ENCODE assay signal across 13 cellular contexts in genomic region chr9:88605500-88606172, GRCh38.
DNase-seq lines count a peak whose midpoint lies in the region; ATAC-seq, FAIRE-seq and TF ChIP-seq lines count a peak whose summit lies in the region.
"Had no signal": no experiment of that assay in that cellular context is flagged by ENCODE, and none has a peak within 500 bp of the region (broad histone marks: within the 10 kb centered on the region; RNA-seq: fewer than 3 reads in every experiment).

No MANE protein-coding gene starts in this region.

- H3K4me3 Mint-ChIP-seq in astrocyte (ENCODE audit: unreplicated experiment), result no peak overlapping the region
- H3K4me3 Mint-ChIP-seq in effector memory CD8-positive, alpha-beta T cell, result no peak overlapping the region
- no peak overlapping the region for H3K4me3 Mint-ChIP-seq in CD8-positive, alpha-beta T cell
- H3K4me3 Mint-ChIP-seq: activated CD4-positive, alpha-beta T cell treated with anti-CD3 and anti-CD28 coated beads, Interleukin-2, amount 10 ng/mL, durations not matched to agents 7 days and 5 days; dendritic cell treated with granulocyte-macrophage colony-stimulating factor and Interleukin-4, amounts not matched to agents 40 ng/mL and 50 ng/mL, for 4 days had no signal

- ATAC-seq in left cardiac atrium (peak; percentile 64 to 86), gastrocnemius medialis (peak; percentile 75 to 83)
- ATAC-seq in effector memory CD8-positive, alpha-beta T cell (replicated peaks), result no peak
- ATAC-seq in CD8-positive, alpha-beta T cell, result no peak

- no peaks in the 10 kb centered on the region for H3K9me3 ChIP-seq in astrocyte (ENCODE audit: insufficient read depth, low read depth, low read length)
- no peaks in the 10 kb centered on the region for H3K9me3 ChIP-seq in gastrocnemius medialis
- no peaks in the 10 kb centered on the region for H3K9me3 ChIP-seq in CD8-positive, alpha-beta T cell (ENCODE audit: low read length)

- DNase-seq in COLO829 (ENCODE audit: low spot score) (peak; percentile 63), astrocyte (ENCODE audit: low read depth) (peak; percentile 32), left cardiac atrium (no peak), gastrocnemius medialis (no peak), NCI-H524 (lab: John Stamatoyannopoulos, UW) (no peak), activated gamma-delta T cell (lab: John Stamatoyannopoulos, UW) (no peak)
- no peak for DNase-seq in effector memory CD8-positive, alpha-beta T cell
- no peak for DNase-seq in CD8-positive, alpha-beta T cell
- DNase-seq: activated CD4-positive, alpha-beta T cell treated with anti-CD3 and anti-CD28 coated beads, Interleukin-2, amount 10 ng/mL, durations not matched to agents 7 days and 5 days; activated naive CD4-positive, alpha-beta T cell treated with Interleukin-2 at 50 U/mL for 16 hours; hypothalamus; NCI-H146 had no signal

- H2AFZ ChIP-seq in astrocyte (ENCODE audit: low read depth, low read length), result no peak overlapping the region

- no peak for TF ChIP-seq CTCF in astrocyte (IDR thresholded peaks at IDR 0.05; ENCODE audit: insufficient read depth, low read depth, low read length)
- TF ChIP-seq CTCF in gastrocnemius medialis (IDR thresholded peaks at IDR 0.05 in 4 of 5, conservative IDR thresholded peaks at IDR 0.05 in 1 of 5), result no peak
- TF ChIP-seq CTCF in CD8-positive, alpha-beta T cell (IDR thresholded peaks at IDR 0.05), result no peak

- no peaks in the 10 kb centered on the region for H4K20me1 ChIP-seq in astrocyte (ENCODE audit: insufficient read depth, low read length)

- peaks cover 12% of the 10 kb centered on the region for H3K27me3 Mint-ChIP-seq in astrocyte (ENCODE audit: low read depth, unreplicated experiment)
- peaks cover 7 to 11% of the 10 kb centered on the region in 2 donors for H3K27me3 Mint-ChIP-seq in effector memory CD8-positive, alpha-beta T cell
- H3K27me3 Mint-ChIP-seq in CD8-positive, alpha-beta T cell (ENCODE audit: low read depth), result peaks cover 2% of the 10 kb centered on the region
- H3K27me3 Mint-ChIP-seq: dendritic cell treated with granulocyte-macrophage colony-stimulating factor and Interleukin-4, amounts not matched to agents 40 ng/mL and 50 ng/mL, for 4 days had no signal

- in situ Hi-C loops in gastrocnemius medialis (cut with MboI; ENCODE audit: low sequenced_read_pairs in 4 of 4), result no loop called here

- peak; percentile 49 for FAIRE-seq in astrocyte (lab: Jason Lieb, UNC)

- H3K9ac ChIP-seq in astrocyte (ENCODE audit: low read length), result no peak overlapping the region

- no peak overlapping the region for H3K4me3 ChIP-seq in astrocyte (ENCODE audit: insufficient read depth, low read depth, low read length)
- no peak overlapping the region for H3K4me3 ChIP-seq in gastrocnemius medialis
- no peak overlapping the region for H3K4me3 ChIP-seq in CD8-positive, alpha-beta T cell (ENCODE audit: low read depth, low read length)

- no peaks in the 10 kb centered on the region for H3K36me3 Mint-ChIP-seq in astrocyte (ENCODE audit: low read depth, unreplicated experiment)
- H3K36me3 Mint-ChIP-seq in effector memory CD8-positive, alpha-beta T cell (ENCODE audit: insufficient read depth), result no peaks in the 10 kb centered on the region
- no peaks in the 10 kb centered on the region for H3K36me3 Mint-ChIP-seq in CD8-positive, alpha-beta T cell

- POLR2A ChIA-PET in CD8-positive, alpha-beta T cell (lab: Charles Lee), result no interaction called here

- H3K27ac Mint-ChIP-seq in astrocyte (ENCODE audit: unreplicated experiment), result no peak overlapping the region
- no peak overlapping the region for H3K27ac Mint-ChIP-seq in effector memory CD8-positive, alpha-beta T cell
- no peak overlapping the region for H3K27ac Mint-ChIP-seq in CD8-positive, alpha-beta T cell
- H3K27ac Mint-ChIP-seq: activated CD4-positive, alpha-beta T cell treated with anti-CD3 and anti-CD28 coated beads, Interleukin-2, amount 10 ng/mL, durations not matched to agents 7 days and 5 days; dendritic cell treated with granulocyte-macrophage colony-stimulating factor and Interleukin-4, amounts not matched to agents 40 ng/mL and 50 ng/mL, for 4 days had no signal

- intact Hi-C loops in left cardiac atrium (cut with DNase I), result no loop called here
- intact Hi-C loops in gastrocnemius medialis (cut with DNase I; ENCODE audit: low total_unique reads), result no loop called here
- intact Hi-C loops in CD8-positive, alpha-beta T cell (cut with DNase I, micrococcal nuclease), result no loop called here

- H3K36me3 ChIP-seq in astrocyte (ENCODE audit: insufficient read depth, low read length), result no peaks in the 10 kb centered on the region
- H3K36me3 ChIP-seq in gastrocnemius medialis, result no peaks in the 10 kb centered on the region
- no peaks in the 10 kb centered on the region for H3K36me3 ChIP-seq in CD8-positive, alpha-beta T cell (ENCODE audit: insufficient read depth, low read length)

- H3K4me2 ChIP-seq in astrocyte (ENCODE audit: low read length), result no peak overlapping the region

- H3K79me2 ChIP-seq in astrocyte (ENCODE audit: insufficient read depth, low read length), result no peaks in the 10 kb centered on the region

- H3K4me1 Mint-ChIP-seq in astrocyte (ENCODE audit: low read depth, unreplicated experiment), result peaks cover 5% of the 10 kb centered on the region
- H3K4me1 Mint-ChIP-seq in effector memory CD8-positive, alpha-beta T cell (ENCODE audit: low read depth in 2 of 2), result no peaks in the 10 kb centered on the region
- no peaks in the 10 kb centered on the region for H3K4me1 Mint-ChIP-seq in CD8-positive, alpha-beta T cell (ENCODE audit: low read depth)
- H3K4me1 Mint-ChIP-seq: activated CD4-positive, alpha-beta T cell treated with anti-CD3 and anti-CD28 coated beads, Interleukin-2, amount 10 ng/mL, durations not matched to agents 7 days and 5 days had no signal

- H3K4me1 ChIP-seq in astrocyte (ENCODE audit: insufficient read depth, low read length), result no peaks in the 10 kb centered on the region
- peaks cover 0 to 6% of the 10 kb centered on the region in 2 donors for H3K4me1 ChIP-seq in gastrocnemius medialis
- no peaks in the 10 kb centered on the region for H3K4me1 ChIP-seq in CD8-positive, alpha-beta T cell (ENCODE audit: insufficient read depth, low read length)

- no peaks in the 10 kb centered on the region for H3K27me3 ChIP-seq in astrocyte (ENCODE audit: insufficient read depth, low read length)
- no peaks in the 10 kb centered on the region for H3K27me3 ChIP-seq in gastrocnemius medialis
- H3K27me3 ChIP-seq in CD8-positive, alpha-beta T cell (ENCODE audit: insufficient read depth, low read length), result no peaks in the 10 kb centered on the region

- peaks cover 3% of the 10 kb centered on the region for H3K9me3 Mint-ChIP-seq in astrocyte (ENCODE audit: unreplicated experiment)
- no peaks in the 10 kb centered on the region for H3K9me3 Mint-ChIP-seq in effector memory CD8-positive, alpha-beta T cell
- H3K9me3 Mint-ChIP-seq in CD8-positive, alpha-beta T cell, result no peaks in the 10 kb centered on the region
- H3K9me3 Mint-ChIP-seq: activated CD4-positive, alpha-beta T cell treated with anti-CD3 and anti-CD28 coated beads, Interleukin-2, amount 10 ng/mL, durations not matched to agents 7 days and 5 days; dendritic cell treated with granulocyte-macrophage colony-stimulating factor and Interleukin-4, amounts not matched to agents 40 ng/mL and 50 ng/mL, for 4 days had no signal

- H3K27ac ChIP-seq in astrocyte (ENCODE audit: low read depth, low read length) (no peak overlapping the region), gastrocnemius medialis (peak overlapping the region in 2 of 4 donors; percentile 14 to 45)
- H3K27ac ChIP-seq in CD8-positive, alpha-beta T cell (ENCODE audit: low read depth, low read length), result no peak overlapping the region

- CTCF ChIA-PET in CD8-positive, alpha-beta T cell (lab: Charles Lee), result no interaction called here

- TF ChIP-seq POLR2A in gastrocnemius medialis (IDR thresholded peaks at IDR 0.05), result no peak

Comparison
In these comparisons a context has a peak if more than half of its experiments do, and no peak if none do; other contexts are left out.
1. DNase-seq: peak in COLO829 (single experiment) and astrocyte (single experiment); none in left cardiac atrium (single experiment), gastrocnemius medialis (0 of 2), NCI-H524 (0 of 2), effector memory CD8-positive, alpha-beta T cell (0 of 3), CD8-positive, alpha-beta T cell (0 of 7) and activated gamma-delta T cell (single experiment).
2. ATAC-seq: peak in left cardiac atrium (2 of 2) and gastrocnemius medialis (2 of 2); none in effector memory CD8-positive, alpha-beta T cell (single experiment) and CD8-positive, alpha-beta T cell (single experiment).